Comparison of ENCODE assay signal across 19 cellular contexts in genomic region chrX:134625315-134625718, GRCh38. TPM values are rescaled to one million over a fixed set of nuclear protein-coding genes. Genes with fewer than 3 reads are reported as not detected.
DNase-seq lines count a peak whose midpoint lies in the region; ATAC-seq and TF ChIP-seq lines count a peak whose summit lies in the region.
"Had no signal": no experiment of that assay in that cellular context is flagged by ENCODE, and none has a peak within 500 bp of the region (broad histone marks: within the 10 kb centered on the region; RNA-seq: fewer than 3 reads in every experiment).

No MANE protein-coding gene starts in this region.

- H3K9me3 Mint-ChIP-seq in activated CD4-positive, alpha-beta memory T cell treated with anti-CD3 and anti-CD28 coated beads for 36 hours: no peaks in the 10 kb centered on the region
- no peaks in the 10 kb centered on the region for H3K9me3 Mint-ChIP-seq in activated CD4-positive, alpha-beta memory T cell treated with anti-CD3 and anti-CD28 coated beads, Interleukin-2, amount 10 ng/mL, durations not matched to agents 7 days and 5 days
- H3K9me3 Mint-ChIP-seq in nephron progenitor cell: peaks cover 30% of the 10 kb centered on the region
- H3K9me3 Mint-ChIP-seq: CD8-positive, alpha-beta T cell; naive B cell had no signal

- H3K27me3 Mint-ChIP-seq in activated CD4-positive, alpha-beta memory T cell treated with anti-CD3 and anti-CD28 coated beads for 36 hours: peaks cover 8% of the 10 kb centered on the region
- peaks cover 5% of the 10 kb centered on the region for H3K27me3 Mint-ChIP-seq in activated CD4-positive, alpha-beta memory T cell treated with anti-CD3 and anti-CD28 coated beads, Interleukin-2, amount 10 ng/mL, durations not matched to agents 7 days and 5 days
- H3K27me3 Mint-ChIP-seq in nephron progenitor cell (ENCODE audit: low read depth, poor library complexity): peaks cover 10% of the 10 kb centered on the region

- peak; percentile 15 for DNase-seq in activated CD4-positive, alpha-beta memory T cell treated with anti-CD3 and anti-CD28 coated beads for 36 hours
- DNase-seq in activated CD4-positive, alpha-beta memory T cell treated with anti-CD3 and anti-CD28 coated beads, Interleukin-2, amount 10 ng/mL, durations not matched to agents 7 days and 5 days: no peak
- DNase-seq in dermis blood vessel endothelial cell: peak; percentile 13
- no peak for DNase-seq in sciatic nerve (ENCODE audit: low spot score)
- DNase-seq in NCI-H2029 (lab: John Stamatoyannopoulos, UW): no peak
- no peak for DNase-seq in nephron progenitor cell
- DNase-seq in T-helper 9 cell: no peak
- DNase-seq: ACHN; CD8-positive, alpha-beta T cell; GOT3; mammary epithelial cell; naive B cell; NCI-H1417; NCI-H82; pancreas; T1000; transverse colon had no signal

- H3K27ac Mint-ChIP-seq in activated CD4-positive, alpha-beta memory T cell treated with anti-CD3 and anti-CD28 coated beads for 36 hours: no peak overlapping the region
- no peak overlapping the region for H3K27ac Mint-ChIP-seq in activated CD4-positive, alpha-beta memory T cell treated with anti-CD3 and anti-CD28 coated beads, Interleukin-2, amount 10 ng/mL, durations not matched to agents 7 days and 5 days
- no peak overlapping the region for H3K27ac Mint-ChIP-seq in nephron progenitor cell
- H3K27ac Mint-ChIP-seq: CD8-positive, alpha-beta T cell; naive B cell had no signal

- peaks cover 22% of the 10 kb centered on the region for H3K4me1 Mint-ChIP-seq in activated CD4-positive, alpha-beta memory T cell treated with anti-CD3 and anti-CD28 coated beads for 36 hours (ENCODE audit: low read depth)
- H3K4me1 Mint-ChIP-seq in activated CD4-positive, alpha-beta memory T cell treated with anti-CD3 and anti-CD28 coated beads, Interleukin-2, amount 10 ng/mL, durations not matched to agents 7 days and 5 days: peaks cover 20% of the 10 kb centered on the region
- H3K4me1 Mint-ChIP-seq in nephron progenitor cell: peaks cover 17% of the 10 kb centered on the region
- H3K4me1 Mint-ChIP-seq: naive B cell had no signal

- POLR2A ChIA-PET in activated CD4-positive, alpha-beta memory T cell treated with anti-CD3 and anti-CD28 coated beads for 36 hours (lab: Charles Lee): no interaction called here
- POLR2A ChIA-PET in activated CD4-positive, alpha-beta memory T cell treated with anti-CD3 and anti-CD28 coated beads, Interleukin-2, amount 10 ng/mL, durations not matched to agents 7 days and 5 days (lab: Charles Lee): no interaction called here

- TF ChIP-seq CTCF in C4-2B (conservative IDR thresholded peaks at IDR 0.05) (no peak), nephron progenitor cell (IDR thresholded peaks at IDR 0.05) (no peak)

- H3K36me3 Mint-ChIP-seq in activated CD4-positive, alpha-beta memory T cell treated with anti-CD3 and anti-CD28 coated beads for 36 hours: no peaks in the 10 kb centered on the region
- H3K36me3 Mint-ChIP-seq in activated CD4-positive, alpha-beta memory T cell treated with anti-CD3 and anti-CD28 coated beads, Interleukin-2, amount 10 ng/mL, durations not matched to agents 7 days and 5 days (ENCODE audit: low read depth): peaks cover 4% of the 10 kb centered on the region
- no peaks in the 10 kb centered on the region for H3K36me3 Mint-ChIP-seq in nephron progenitor cell (ENCODE audit: low read depth)
- H3K36me3 Mint-ChIP-seq: CD8-positive, alpha-beta T cell; naive B cell had no signal

- H3K27ac ChIP-seq in C4-2B: peak overlapping the region; percentile 66
- H3K27ac ChIP-seq: cardiac muscle cell, pancreas, transverse colon had no signal

- no peak overlapping the region for H3K4me3 Mint-ChIP-seq in activated CD4-positive, alpha-beta memory T cell treated with anti-CD3 and anti-CD28 coated beads for 36 hours
- H3K4me3 Mint-ChIP-seq in activated CD4-positive, alpha-beta memory T cell treated with anti-CD3 and anti-CD28 coated beads, Interleukin-2, amount 10 ng/mL, durations not matched to agents 7 days and 5 days: no peak overlapping the region
- H3K4me3 Mint-ChIP-seq in nephron progenitor cell: no peak overlapping the region
- H3K4me3 Mint-ChIP-seq: CD8-positive, alpha-beta T cell; naive B cell had no signal

- CTCF ChIA-PET in activated CD4-positive, alpha-beta memory T cell treated with anti-CD3 and anti-CD28 coated beads for 36 hours (lab: Charles Lee): no interaction called here
- CTCF ChIA-PET in activated CD4-positive, alpha-beta memory T cell treated with anti-CD3 and anti-CD28 coated beads, Interleukin-2, amount 10 ng/mL, durations not matched to agents 7 days and 5 days (lab: Charles Lee): no interaction called here

- intact Hi-C loops in activated CD4-positive, alpha-beta memory T cell treated with anti-CD3 and anti-CD28 coated beads for 36 hours (cut with micrococcal nuclease): no loop called here
- intact Hi-C loops in sciatic nerve (cut with DNase I): no loop called here

- ATAC-seq in sciatic nerve: peak; percentile 87
- ATAC-seq: CD8-positive, alpha-beta T cell; pancreas had no signal

RNA-seq across cellular contexts. Expression of gene PLAC1, which starts 33.0 kb away (rescaled TPM):
- total RNA-seq in activated CD4-positive, alpha-beta memory T cell treated with anti-CD3 and anti-CD28 coated beads for 36 hours: under 1 TPM in 1 of 2 experiments, not detected in 1; 0.31 TPM
- total RNA-seq in activated CD4-positive, alpha-beta memory T cell treated with anti-CD3 and anti-CD28 coated beads, Interleukin-2, amount 10 ng/mL, durations not matched to agents 7 days and 5 days: not detected
- not detected in 2 replicates for total RNA-seq in dermis blood vessel endothelial cell
- total RNA-seq in sciatic nerve: not detected
- total RNA-seq: CD8-positive, alpha-beta T cell; pancreas had no signal

Comparison
In these comparisons a context has a peak if more than half of its experiments do, and no peak if none do; other contexts are left out.
1. DNase-seq: peak in activated CD4-positive, alpha-beta memory T cell treated with anti-CD3 and anti-CD28 coated beads for 36 hours (single experiment) and dermis blood vessel endothelial cell (single experiment); none in activated CD4-positive, alpha-beta memory T cell treated with anti-CD3 and anti-CD28 coated beads, Interleukin-2, amount 10 ng/mL, durations not matched to agents 7 days and 5 days (single experiment), sciatic nerve (single experiment), NCI-H2029 (single experiment), nephron progenitor cell (single experiment) and T-helper 9 cell (single experiment).